Comparison of ENCODE assay signal across 8 cellular contexts in the genomic region with DNA sequence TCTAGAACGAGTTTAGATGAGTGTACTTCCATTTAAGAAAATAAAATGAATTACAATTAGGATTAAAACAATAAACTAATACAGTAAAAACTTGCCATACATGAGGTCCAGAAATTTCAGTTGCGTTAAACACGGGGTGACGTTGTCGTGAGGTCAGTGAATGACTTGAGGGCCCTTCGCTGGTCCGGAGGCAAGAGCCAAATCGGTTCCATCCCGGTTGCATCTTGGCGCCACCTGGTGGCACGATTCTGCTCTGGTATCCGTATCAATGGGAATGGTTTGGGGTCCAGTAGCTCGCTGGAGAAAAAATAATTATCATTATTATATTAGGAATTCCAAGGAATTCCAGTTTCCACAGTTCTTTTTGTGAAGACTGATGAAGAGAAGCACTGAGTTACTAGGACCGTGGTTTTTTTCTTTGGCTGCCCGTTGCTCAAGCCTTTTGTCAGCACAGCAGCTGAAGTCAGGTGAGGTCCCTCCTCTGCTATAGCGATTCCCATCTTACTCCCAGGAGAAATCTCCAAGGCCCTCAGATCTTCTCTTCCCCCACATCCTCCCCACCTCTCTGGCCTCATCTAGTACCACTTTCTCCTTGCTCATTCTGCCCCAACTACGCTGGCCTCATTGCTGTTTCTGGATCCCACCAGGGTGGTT.
DNase-seq lines count a peak whose midpoint lies in the region; ATAC-seq and TF ChIP-seq lines count a peak whose summit lies in the region.

No MANE protein-coding gene starts in this region.

- no peak overlapping the region for H3K4me2 ChIP-seq in DND-41 (ENCODE audit: insufficient read depth, low read length)

- H3K9ac ChIP-seq in DND-41 (ENCODE audit: low read depth, low read length): no peak overlapping the region

- H3K36me3 ChIP-seq in DND-41 (ENCODE audit: insufficient read depth, low read length) (no peaks in the 10 kb centered on the region), lower lobe of right lung (no peaks in the 10 kb centered on the region)

- H3K4me3 ChIP-seq in DND-41 (ENCODE audit: low read depth in 1 of 2, low read length in 2 of 2) (no peak overlapping the region), HFF-Myc (replicated peaks; ENCODE audit: low read depth, low read length) (no peak overlapping the region), coronary artery (no peak overlapping the region), lower lobe of right lung (no peak overlapping the region)

- H3K27ac ChIP-seq in DND-41 (ENCODE audit: low read length): no peak overlapping the region
- no peak overlapping the region for H3K27ac ChIP-seq in coronary artery
- H3K27ac ChIP-seq in lower lobe of right lung: no peak overlapping the region

- H2AFZ ChIP-seq in DND-41 (ENCODE audit: low read depth, low read length): no peak overlapping the region

- DNase-seq in DND-41: peak; percentile 63
- peak; percentile 37 for DNase-seq in HFF-Myc (ENCODE audit: extremely low read depth, low read depth)
- DNase-seq in NCI-H345 (lab: John Stamatoyannopoulos, UW): peak; percentile 36
- DNase-seq in activated CD4-positive, alpha-beta T cell treated with anti-CD3 and anti-CD28 coated beads for 48 hours: peak; percentile 81
- DNase-seq in coronary artery (ENCODE audit: low spot score): no peak
- DNase-seq in lower lobe of right lung: peak; percentile 88
- DNase-seq in stimulated activated CD8-positive, alpha-beta memory T cell treated with anti-CD3 and anti-CD28 coated beads, Interleukin-15, amount 100 ng/mL, for 48 hours (ENCODE audit: low read depth in 2 of 2): peak; percentile 27 to 34

- TF ChIP-seq CTCF in DND-41 (IDR thresholded peaks at IDR 0.05; ENCODE audit: borderline replicate concordance, extremely low read depth, low read length, poor library complexity, severe bottlenecking) (peak; percentile 84), HFF-Myc (IDR thresholded peaks at IDR 0.05; ENCODE audit: low read depth, low read length, missing control alignments) (peak; percentile 83), coronary artery (IDR thresholded peaks at IDR 0.05) (peak; percentile 20), lower lobe of right lung (IDR thresholded peaks at IDR 0.05) (peak; percentile 77)

- H3K27me3 ChIP-seq in DND-41 (ENCODE audit: insufficient read depth, low read length, poor library complexity) (peaks cover 3% of the 10 kb centered on the region), lower lobe of right lung (ENCODE audit: low read depth) (no peaks in the 10 kb centered on the region)

- H3K79me2 ChIP-seq in DND-41 (ENCODE audit: insufficient read depth, low read length): no peaks in the 10 kb centered on the region

- no peaks in the 10 kb centered on the region for H3K4me1 ChIP-seq in DND-41 (ENCODE audit: insufficient read depth, low read length)
- no peaks in the 10 kb centered on the region for H3K4me1 ChIP-seq in lower lobe of right lung

- no peaks in the 10 kb centered on the region for H3K9me3 ChIP-seq in DND-41 (ENCODE audit: insufficient read depth, low read length, severe bottlenecking)
- H3K9me3 ChIP-seq in lower lobe of right lung: no peaks in the 10 kb centered on the region

- ATAC-seq in DND-41 (ENCODE audit: insufficient read depth, low read depth) (peak; percentile 76), lower lobe of right lung (peak; percentile 83), GM21737 (IDR thresholded peaks at IDR 0.05; ENCODE audit: unreplicated experiment) (no peak)

- H4K20me1 ChIP-seq in DND-41 (ENCODE audit: insufficient read depth, low read length): no peaks in the 10 kb centered on the region

- intact Hi-C loops in lower lobe of right lung (cut with DNase I): no loop called here

Comparison
In these comparisons a context has a peak if more than half of its experiments do, and no peak if none do; other contexts are left out.
1. CTCF ChIP-seq: peak in every context shown above with its lines; median percentile 84 in DND-41; 83 in HFF-Myc; 77 in lower lobe of right lung; 20 in coronary artery.